Comparison of ENCODE assay signal across 37 cellular contexts in genomic region chr6:143682805-143683204, GRCh38.
"Had no signal": no experiment of that assay in that cellular context is flagged by ENCODE, and none has a peak within 500 bp of the region (broad histone marks: within the 10 kb centered on the region; RNA-seq: fewer than 3 reads in every experiment).

No MANE protein-coding gene starts in this region.

- DNase-seq: activated CD4-positive, alpha-beta memory T cell treated with anti-CD3 and anti-CD28 coated beads, Interleukin-2, amount 10 ng/mL, durations not matched to agents 7 days and 5 days; activated CD4-positive, alpha-beta T cell treated with anti-CD3 and anti-CD28 coated beads for 1 hour; activated CD4-positive, alpha-beta T cell treated with anti-CD3 and anti-CD28 coated beads for 36 hours; activated CD4-positive, alpha-beta T cell treated with anti-CD3 and anti-CD28 coated beads for 48 hours; activated CD4-positive, alpha-beta T cell treated with anti-CD3 and anti-CD28 coated beads, Interleukin-2, amount 10 ng/mL, durations not matched to agents 7 days and 5 days; activated CD4-positive, alpha-beta T cell treated with anti-CD3 and anti-CD28 coated beads, Interleukin-2, amount 50 U/mL, for 48 hours; activated CD4-positive, CD25-positive, alpha-beta regulatory T cell; activated CD8-positive, alpha-beta memory T cell treated with anti-CD3 and anti-CD28 coated beads for 24 hours; activated CD8-positive, alpha-beta memory T cell treated with anti-CD3 and anti-CD28 coated beads, Interleukin-2, amount 10 ng/mL, durations not matched to agents 7 days and 5 days; activated CD8-positive, alpha-beta memory T cell treated with anti-CD3 and anti-CD28 coated beads, Interleukin-2, amount 50 U/mL, for 48 hours; activated CD8-positive, alpha-beta T cell treated with anti-CD3 and anti-CD28 coated beads, Interleukin-2, amount 10 ng/mL, durations not matched to agents 7 days and 5 days; activated effector memory CD4-positive, alpha-beta T cell treated with Interleukin-2 at 50 U/mL for 16 hours; activated gamma-delta T cell; activated naive CD4-positive, alpha-beta T cell treated with anti-CD3 and anti-CD28 coated beads, Interleukin-2, amount 10 ng/mL, durations not matched to agents 7 days and 5 days; activated naive CD4-positive, alpha-beta T cell treated with Interleukin-2 at 50 U/mL for 16 hours; activated naive CD8-positive, alpha-beta T cell treated with anti-CD3 and anti-CD28 coated beads, Interleukin-2, amount 10 ng/mL, durations not matched to agents 7 days and 5 days; activated naive CD8-positive, alpha-beta T cell treated with anti-CD3 and anti-CD28 coated beads, Interleukin-2, amount 50 U/mL, for 24 hours; activated T-cell treated with anti-CD3 and anti-CD28 coated beads, Interleukin-2, amount 50 U/mL, for 24 hours; activated T-cell treated with anti-CD3 and anti-CD28 coated beads, Interleukin-2, amount 50 U/mL, for 48 hours; amygdala; anterior cingulate cortex; caudate nucleus; cerebellar nuclear complex; T-helper 2 cell; T-helper 9 cell had no signal

- H3K4me3 Mint-ChIP-seq: activated CD4-positive, alpha-beta memory T cell treated with anti-CD3 and anti-CD28 coated beads, Interleukin-2, amount 10 ng/mL, durations not matched to agents 7 days and 5 days; activated CD4-positive, alpha-beta T cell treated with anti-CD3 and anti-CD28 coated beads for 36 hours; activated CD4-positive, alpha-beta T cell treated with anti-CD3 and anti-CD28 coated beads, Interleukin-2, amount 10 ng/mL, durations not matched to agents 7 days and 5 days; activated CD8-positive, alpha-beta memory T cell treated with anti-CD3 and anti-CD28 coated beads, Interleukin-2, amount 10 ng/mL, durations not matched to agents 7 days and 5 days; activated CD8-positive, alpha-beta T cell treated with anti-CD3 and anti-CD28 coated beads, Interleukin-2, amount 10 ng/mL, durations not matched to agents 7 days and 5 days; activated naive CD4-positive, alpha-beta T cell treated with anti-CD3 and anti-CD28 coated beads, Interleukin-2, amount 10 ng/mL, durations not matched to agents 7 days and 5 days; activated naive CD4-positive, alpha-beta T cell treated with anti-CD3 and anti-CD28 coated beads, Interleukin-2, amount 50 U/mL, for 24 hours; activated naive CD8-positive, alpha-beta T cell; activated naive CD8-positive, alpha-beta T cell treated with anti-CD3 and anti-CD28 coated beads, Interleukin-2, amount 10 ng/mL, durations not matched to agents 7 days and 5 days; activated naive CD8-positive, alpha-beta T cell treated with anti-CD3 and anti-CD28 coated beads, Interleukin-2, amount 50 U/mL, for 24 hours; activated T-cell treated with anti-CD3 and anti-CD28 coated beads, Interleukin-2, amount 50 U/mL, for 24 hours; central memory CD8-positive, alpha-beta T cell; T-helper 1 cell treated with Interleukin-12 subunit alpha and Interleukin-12 subunit beta and Interleukin-4 antibody, amounts not matched to agents 30 μg/mL and 1 μg/mL, for 36 hours; T-helper 2 cell treated with Interferon-gamma antibody and Interleukin-4, amounts not matched to agents 5 μg/mL and 100 μg/mL, for 36 hours had no signal

- H3K4me3 ChIP-seq: ascending aorta, cardiac muscle cell had no signal

- FAIRE-seq: bronchial epithelial cell, TTC549 had no signal

- H3K36me3 Mint-ChIP-seq: activated naive CD4-positive, alpha-beta T cell treated with anti-CD3 and anti-CD28 coated beads, Interleukin-2, amount 10 ng/mL, durations not matched to agents 7 days and 5 days had no signal

- H3K27ac Mint-ChIP-seq: activated CD4-positive, alpha-beta memory T cell treated with anti-CD3 and anti-CD28 coated beads, Interleukin-2, amount 10 ng/mL, durations not matched to agents 7 days and 5 days; activated CD4-positive, alpha-beta T cell treated with anti-CD3 and anti-CD28 coated beads for 36 hours; activated CD4-positive, alpha-beta T cell treated with anti-CD3 and anti-CD28 coated beads, Interleukin-2, amount 10 ng/mL, durations not matched to agents 7 days and 5 days; activated CD8-positive, alpha-beta memory T cell treated with anti-CD3 and anti-CD28 coated beads, Interleukin-2, amount 10 ng/mL, durations not matched to agents 7 days and 5 days; activated CD8-positive, alpha-beta T cell treated with anti-CD3 and anti-CD28 coated beads, Interleukin-2, amount 10 ng/mL, durations not matched to agents 7 days and 5 days; activated naive CD4-positive, alpha-beta T cell treated with anti-CD3 and anti-CD28 coated beads, Interleukin-2, amount 10 ng/mL, durations not matched to agents 7 days and 5 days; activated naive CD4-positive, alpha-beta T cell treated with anti-CD3 and anti-CD28 coated beads, Interleukin-2, amount 50 U/mL, for 24 hours; activated naive CD8-positive, alpha-beta T cell; activated naive CD8-positive, alpha-beta T cell treated with anti-CD3 and anti-CD28 coated beads, Interleukin-2, amount 10 ng/mL, durations not matched to agents 7 days and 5 days; activated naive CD8-positive, alpha-beta T cell treated with anti-CD3 and anti-CD28 coated beads, Interleukin-2, amount 50 U/mL, for 24 hours; activated T-cell treated with anti-CD3 and anti-CD28 coated beads, Interleukin-2, amount 50 U/mL, for 24 hours; activated T-helper 2 cell treated with anti-CD3 and anti-CD28 coated beads, Interferon-gamma antibody, Interleukin-2, Interleukin-4, amounts not matched to agents 10 μg/mL and 5 μg/mL and 100 μg/mL, durations not matched to agents 14 hours and 24 hours and 36 hours; T-helper 1 cell treated with Interleukin-12 subunit alpha and Interleukin-12 subunit beta and Interleukin-4 antibody, amounts not matched to agents 30 μg/mL and 1 μg/mL, for 36 hours; T-helper 2 cell treated with Interferon-gamma antibody and Interleukin-4, amounts not matched to agents 5 μg/mL and 100 μg/mL, for 36 hours had no signal

- H3K27ac ChIP-seq: cardiac muscle cell, VCaP had no signal

- H3K27me3 Mint-ChIP-seq: activated naive CD4-positive, alpha-beta T cell treated with anti-CD3 and anti-CD28 coated beads, Interleukin-2, amount 50 U/mL, for 24 hours; central memory CD8-positive, alpha-beta T cell had no signal

- H3K9me3 Mint-ChIP-seq: activated naive CD8-positive, alpha-beta T cell treated with anti-CD3 and anti-CD28 coated beads, Interleukin-2, amount 10 ng/mL, durations not matched to agents 7 days and 5 days had no signal

- ATAC-seq: activated CD4-positive, alpha-beta T cell treated with anti-CD3 and anti-CD28 coated beads for 36 hours; activated CD4-positive, CD25-positive, alpha-beta regulatory T cell treated with anti-CD3 and anti-CD28 coated beads, Interleukin-2, amount 50 U/mL, for 24 hours; activated CD8-positive, alpha-beta memory T cell treated with anti-CD3 and anti-CD28 coated beads, Interleukin-2, amount 10 ng/mL, durations not matched to agents 7 days and 5 days; activated CD8-positive, alpha-beta T cell treated with anti-CD3 and anti-CD28 coated beads, Interleukin-2, amount 10 ng/mL, durations not matched to agents 7 days and 5 days; activated naive CD8-positive, alpha-beta T cell treated with anti-CD3 and anti-CD28 coated beads, Interleukin-2, amount 50 U/mL, for 24 hours had no signal

- H3K27me3 ChIP-seq: ascending aorta, cardiac muscle cell had no signal

- H3K36me3 ChIP-seq: ascending aorta, cardiac muscle cell had no signal
